ENCODE assay signal across 1 cellular context in genomic region chr13:41178040-41178439, GRCh38.
TF ChIP-seq lines count a peak whose summit lies in the region.

No MANE protein-coding gene starts in this region.

TF ChIP-seq in WTC11, 78 proteins besides CTCF, POLR2A, EP300 and RAD21 (continued from another document):
- TF ChIP-seq, protein P1, sequence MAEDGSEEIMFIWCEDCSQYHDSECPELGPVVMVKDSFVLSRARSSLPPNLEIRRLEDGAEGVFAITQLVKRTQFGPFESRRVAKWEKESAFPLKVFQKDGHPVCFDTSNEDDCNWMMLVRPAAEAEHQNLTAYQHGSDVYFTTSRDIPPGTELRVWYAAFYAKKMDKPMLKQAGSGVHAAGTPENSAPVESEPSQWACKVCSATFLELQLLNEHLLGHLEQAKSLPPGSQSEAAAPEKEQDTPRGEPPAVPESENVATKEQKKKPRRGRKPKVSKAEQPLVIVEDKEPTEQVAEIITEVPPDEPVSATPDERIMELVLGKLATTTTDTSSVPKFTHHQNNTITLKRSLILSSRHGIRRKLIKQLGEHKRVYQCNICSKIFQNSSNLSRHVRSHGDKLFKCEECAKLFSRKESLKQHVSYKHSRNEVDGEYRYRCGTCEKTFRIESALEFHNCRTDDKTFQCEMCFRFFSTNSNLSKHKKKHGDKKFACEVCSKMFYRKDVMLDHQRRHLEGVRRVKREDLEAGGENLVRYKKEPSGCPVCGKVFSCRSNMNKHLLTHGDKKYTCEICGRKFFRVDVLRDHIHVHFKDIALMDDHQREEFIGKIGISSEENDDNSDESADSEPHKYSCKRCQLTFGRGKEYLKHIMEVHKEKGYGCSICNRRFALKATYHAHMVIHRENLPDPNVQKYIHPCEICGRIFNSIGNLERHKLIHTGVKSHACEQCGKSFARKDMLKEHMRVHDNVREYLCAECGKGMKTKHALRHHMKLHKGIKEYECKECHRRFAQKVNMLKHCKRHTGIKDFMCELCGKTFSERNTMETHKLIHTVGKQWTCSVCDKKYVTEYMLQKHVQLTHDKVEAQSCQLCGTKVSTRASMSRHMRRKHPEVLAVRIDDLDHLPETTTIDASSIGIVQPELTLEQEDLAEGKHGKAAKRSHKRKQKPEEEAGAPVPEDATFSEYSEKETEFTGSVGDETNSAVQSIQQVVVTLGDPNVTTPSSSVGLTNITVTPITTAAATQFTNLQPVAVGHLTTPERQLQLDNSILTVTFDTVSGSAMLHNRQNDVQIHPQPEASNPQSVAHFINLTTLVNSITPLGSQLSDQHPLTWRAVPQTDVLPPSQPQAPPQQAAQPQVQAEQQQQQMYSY (CRISPR knock-in tag; IDR thresholded peaks at IDR 0.05) = no peak
- TF ChIP-seq ZNF396 (CRISPR knock-in tag; IDR thresholded peaks at IDR 0.05; ENCODE audit: borderline replicate concordance) (no peak), TEAD1 (CRISPR knock-in tag; IDR thresholded peaks at IDR 0.05) (no peak), PREB (CRISPR knock-in tag; IDR thresholded peaks at IDR 0.05; ENCODE audit: borderline replicate concordance) (no peak), ZNF425 (CRISPR knock-in tag; conservative IDR thresholded peaks at IDR 0.05) (no peak), E2F5 (CRISPR knock-in tag; IDR thresholded peaks at IDR 0.05) (no peak)
- TF ChIP-seq, protein P2, sequence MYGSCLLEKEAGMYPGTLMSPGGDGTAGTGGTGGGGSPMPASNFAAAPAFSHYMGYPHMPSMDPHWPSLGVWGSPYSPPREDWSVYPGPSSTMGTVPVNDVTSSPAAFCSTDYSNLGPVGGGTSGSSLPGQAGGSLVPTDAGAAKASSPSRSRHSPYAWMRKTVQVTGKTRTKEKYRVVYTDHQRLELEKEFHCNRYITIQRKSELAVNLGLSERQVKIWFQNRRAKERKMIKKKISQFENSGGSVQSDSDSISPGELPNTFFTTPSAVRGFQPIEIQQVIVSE (CRISPR knock-in tag; IDR thresholded peaks at IDR 0.05; ENCODE audit: borderline replicate concordance) = no peak
